In genomic region chr5:180605554-180606214, GRCh38 we compare ENCODE assay signal across 9 cellular contexts. TPM values are rescaled to one million over a fixed set of nuclear protein-coding genes. Genes with fewer than 3 reads are reported as not detected.
DNase-seq lines count a peak whose midpoint lies in the region; ATAC-seq and FAIRE-seq lines count a peak whose summit lies in the region.
"Had no signal": no experiment of that assay in that cellular context is flagged by ENCODE, and none has a peak within 500 bp of the region (broad histone marks: within the 10 kb centered on the region; RNA-seq: fewer than 3 reads in every experiment).

No MANE protein-coding gene starts in this region.

- ATAC-seq in HG03354 (IDR thresholded peaks at IDR 0.05; ENCODE audit: poor library complexity, severe bottlenecking, unreplicated experiment): peak; percentile 62
- no peak for ATAC-seq in GM18858 (IDR thresholded peaks at IDR 0.05; ENCODE audit: unreplicated experiment)
- ATAC-seq in HG02840 (IDR thresholded peaks at IDR 0.05; ENCODE audit: low FRiP score, unreplicated experiment): no peak

- no peaks in the 10 kb centered on the region for H3K4me1 ChIP-seq in small intestine (ENCODE audit: control insufficient read depth in 2 of 2, insufficient read depth in 1 of 2, low read depth in 1 of 2, low read length in 1 of 2)
- H3K4me1 ChIP-seq: SJSA1 had no signal

- H3K36me3 ChIP-seq in small intestine (ENCODE audit: control insufficient read depth in 2 of 2, insufficient read depth in 2 of 2, low read length in 2 of 2): no peaks in the 10 kb centered on the region
- H3K36me3 ChIP-seq: SJSA1 had no signal

- H3K9me3 ChIP-seq in small intestine (ENCODE audit: control insufficient read depth, low read depth): no peaks in the 10 kb centered on the region
- H3K9me3 ChIP-seq: SJSA1 had no signal

- peak; percentile 77 for DNase-seq in D341Med (ENCODE audit: low spot score)
- DNase-seq in RKO (ENCODE audit: low spot score): peak; percentile 54
- DNase-seq in activated effector memory CD4-positive, alpha-beta T cell treated with Interleukin-2 at 50 U/mL for 16 hours: peak; percentile 20
- peak; percentile 31 for DNase-seq in glomerular endothelial cell (ENCODE audit: extremely low read depth, low read depth, low spot score)
- DNase-seq in small intestine: peak; percentile 64

- WGBS in small intestine, 3 donors: 46 to 53% (median 52%) methylated on average over 11 of the region's 11 CpGs

- no peaks in the 10 kb centered on the region for H3K27me3 ChIP-seq in small intestine (ENCODE audit: control insufficient read depth in 2 of 2, insufficient read depth in 2 of 2, low read length in 2 of 2)

- FAIRE-seq in small intestine (lab: Jason Lieb, UNC): no peak

- no peak overlapping the region for H3K27ac ChIP-seq in small intestine (ENCODE audit: low read depth in 1 of 2, low read length in 1 of 2)
- H3K27ac ChIP-seq: SJSA1 had no signal

- no peak overlapping the region for H3K4me3 ChIP-seq in small intestine (ENCODE audit: low read depth in 1 of 2, low read length in 2 of 2)
- H3K4me3 ChIP-seq: SJSA1 had no signal

RNA-seq across cellular contexts. Expression of gene SCGB3A1, which starts 14.4 kb away (rescaled TPM):
- not detected in 2 replicates for total RNA-seq in glomerular endothelial cell
- polyA plus RNA-seq in small intestine: under 1 TPM in 1 of 3 donors, not detected in 2; 0.90 TPM
- total RNA-seq: SJSA1 had no signal

RNA-seq across cellular contexts. Expression of gene FLT4, which starts 43.7 kb away (rescaled TPM):
- 97.3 and 203 TPM in 2 replicates for total RNA-seq in glomerular endothelial cell
- polyA plus RNA-seq in small intestine: 10 to 100 TPM in 1 of 3 donors, under 1 TPM in 2; 0.22 to 15.8 (median 0.27) TPM
- total RNA-seq: SJSA1 had no signal

Comparison
In these comparisons a context has a peak if more than half of its experiments do, and no peak if none do; other contexts are left out.
1. DNase-seq: peak in every context shown above with its lines; median percentile 77 in D341Med; 64 in small intestine; 54 in RKO; 31 in glomerular endothelial cell; 20 in activated effector memory CD4-positive, alpha-beta T cell treated with Interleukin-2 at 50 U/mL for 16 hours.